14 cellular contexts compared by ENCODE assay signal in genomic region chr17:17004251-17004996, GRCh38. TPM values are rescaled to one million over a fixed set of nuclear protein-coding genes. Genes with fewer than 3 reads are reported as not detected.
DNase-seq lines count a peak whose midpoint lies in the region; ATAC-seq and TF ChIP-seq lines count a peak whose summit lies in the region.
"Had no signal": no experiment of that assay in that cellular context is flagged by ENCODE, and none has a peak within 500 bp of the region (broad histone marks: within the 10 kb centered on the region; RNA-seq: fewer than 3 reads in every experiment).

No MANE protein-coding gene starts in this region.

- H3K27ac Mint-ChIP-seq in activated CD8-positive, alpha-beta T cell treated with anti-CD3 and anti-CD28 coated beads, Interleukin-2, amount 10 ng/mL, durations not matched to agents 7 days and 5 days, result peak overlapping the region; percentile 12
- no peak overlapping the region for H3K27ac Mint-ChIP-seq in activated CD8-positive, alpha-beta T cell treated with anti-CD3 and anti-CD28 coated beads for 36 hours
- H3K27ac Mint-ChIP-seq in neural progenitor cell, result peak overlapping the region; percentile 58

- no TSS peak for BruUV-seq in mammary epithelial cell (replicated peaks; lab: Mats Ljungman, UMichigan)

- peaks cover 0 to 20% (median 0%) of the 10 kb centered on the region in 11 experiments; a peak in 2 of 22 replicates for H3K27me3 ChIP-seq in BLaER1 treated with 17β-estradiol and CSF1 and Interleukin-3, amounts not matched to agents 10 nM and 100 nM
- H3K27me3 ChIP-seq in neural progenitor cell (no peaks in the 10 kb centered on the region), mammary epithelial cell (ENCODE audit: insufficient read depth, low read length) (no peaks in the 10 kb centered on the region)
- H3K27me3 ChIP-seq: Peyer's patch had no signal

- peak overlapping the region in 9 of 11 experiments; percentile 44 to 74 (median 68); a peak in 18 of 22 replicates for H3K4me2 ChIP-seq in BLaER1 treated with 17β-estradiol and CSF1 and Interleukin-3, amounts not matched to agents 10 nM and 100 nM
- no peak overlapping the region for H3K4me2 ChIP-seq in neural progenitor cell
- no peak overlapping the region for H3K4me2 ChIP-seq in mammary epithelial cell (ENCODE audit: insufficient read depth, low read depth, low read length)
- H3K4me2 ChIP-seq: SK-N-SH had no signal

- H3K79me2 ChIP-seq in neural progenitor cell (ENCODE audit: low read depth) (no peaks in the 10 kb centered on the region), mammary epithelial cell (ENCODE audit: insufficient read depth, low read length) (no peaks in the 10 kb centered on the region)

- H3K9me3 ChIP-seq in BLaER1 treated with 17β-estradiol and CSF1 and Interleukin-3, amounts not matched to agents 10 nM and 100 nM (replicated peaks in 1 of 11), result peaks cover 0 to 10% (median 0%) of the 10 kb centered on the region in 11 experiments; a peak in 3 of 22 replicates
- H3K9me3 ChIP-seq in neural progenitor cell (ENCODE audit: low read depth) (no peaks in the 10 kb centered on the region), mammary epithelial cell (replicated peaks; ENCODE audit: insufficient read depth, low read length) (no peaks in the 10 kb centered on the region)
- H3K9me3 ChIP-seq: Peyer's patch, SK-N-SH had no signal

- no peaks in the 10 kb centered on the region for H3K27me3 Mint-ChIP-seq in activated CD8-positive, alpha-beta T cell treated with anti-CD3 and anti-CD28 coated beads, Interleukin-2, amount 10 ng/mL, durations not matched to agents 7 days and 5 days (ENCODE audit: low read depth)
- H3K27me3 Mint-ChIP-seq in activated CD8-positive, alpha-beta T cell treated with anti-CD3 and anti-CD28 coated beads for 36 hours, result no peaks in the 10 kb centered on the region
- H3K27me3 Mint-ChIP-seq in neural progenitor cell (ENCODE audit: insufficient read depth, low read depth), result peaks cover 13% of the 10 kb centered on the region

- no peaks in the 10 kb centered on the region for H3K36me3 ChIP-seq in BLaER1 treated with 17β-estradiol and CSF1 and Interleukin-3, amounts not matched to agents 10 nM and 100 nM
- H3K36me3 ChIP-seq in neural progenitor cell (no peaks in the 10 kb centered on the region), mammary epithelial cell (ENCODE audit: insufficient read depth, low read length) (no peaks in the 10 kb centered on the region)
- H3K36me3 ChIP-seq: Peyer's patch had no signal

- 0 out of 22 replicates have a peak overlapping the region, but pooled peaks of 2 of the 11 experiments have one; percentile 14 to 20 for H3K9ac ChIP-seq in BLaER1 treated with 17β-estradiol and CSF1 and Interleukin-3, amounts not matched to agents 10 nM and 100 nM
- H3K9ac ChIP-seq in neural progenitor cell (no peak overlapping the region), mammary epithelial cell (ENCODE audit: insufficient read depth, low read length) (no peak overlapping the region)
- H3K9ac ChIP-seq: SK-N-SH had no signal

- CTCF ChIA-PET in activated CD8-positive, alpha-beta T cell treated with anti-CD3 and anti-CD28 coated beads, Interleukin-2, amount 10 ng/mL, durations not matched to agents 7 days and 5 days (lab: Charles Lee), result no interaction called here
- CTCF ChIA-PET in activated CD8-positive, alpha-beta T cell treated with anti-CD3 and anti-CD28 coated beads for 36 hours (lab: Charles Lee), result no interaction called here
- CTCF ChIA-PET in mammary epithelial cell (lab: Charles Lee; ENCODE audit: low non-redundant PET), result no interaction called here

- no peak overlapping the region for H3K4me3 Mint-ChIP-seq in activated CD8-positive, alpha-beta T cell treated with anti-CD3 and anti-CD28 coated beads, Interleukin-2, amount 10 ng/mL, durations not matched to agents 7 days and 5 days
- no peak overlapping the region for H3K4me3 Mint-ChIP-seq in activated CD8-positive, alpha-beta T cell treated with anti-CD3 and anti-CD28 coated beads for 36 hours
- H3K4me3 Mint-ChIP-seq in neural progenitor cell, result no peak overlapping the region

- WGBS in mammary epithelial cell (ENCODE audit: low coverage, missing lambda C conversion rate), result 71% methylated on average over 12 of the region's 19 CpGs

- no peak for ATAC-seq in activated CD8-positive, alpha-beta T cell treated with anti-CD3 and anti-CD28 coated beads, Interleukin-2, amount 10 ng/mL, durations not matched to agents 7 days and 5 days
- ATAC-seq in activated CD8-positive, alpha-beta T cell treated with anti-CD3 and anti-CD28 coated beads for 36 hours, result no peak
- ATAC-seq: K562, Right ventricle myocardium inferior had no signal

- no peak overlapping the region for H3K4me3 ChIP-seq in BLaER1 treated with 17β-estradiol and CSF1 and Interleukin-3, amounts not matched to agents 10 nM and 100 nM
- H3K4me3 ChIP-seq in neural progenitor cell (no peak overlapping the region), mammary epithelial cell (replicated peaks in 1 of 3; ENCODE audit: insufficient read depth in 1 of 3, low read depth in 2 of 3, low read length in 3 of 3) (no peak overlapping the region)
- H3K4me3 ChIP-seq: K562, Peyer's patch had no signal

- in situ Hi-C loops in mammary epithelial cell (cut with MboI; ENCODE audit: low sequenced_read_pairs in 2 of 2), result loop anchor here in 1 of 2 donors (10.0 kb wide), 1 partner anchor 310 kb away; no protein-coding TSS in a partner anchor

- POLR2A ChIA-PET in activated CD8-positive, alpha-beta T cell treated with anti-CD3 and anti-CD28 coated beads, Interleukin-2, amount 10 ng/mL, durations not matched to agents 7 days and 5 days (lab: Charles Lee), result no interaction called here
- POLR2A ChIA-PET in activated CD8-positive, alpha-beta T cell treated with anti-CD3 and anti-CD28 coated beads for 36 hours (lab: Charles Lee), result no interaction called here

- H3K4me1 ChIP-seq in BLaER1 treated with 17β-estradiol and CSF1 and Interleukin-3, amounts not matched to agents 10 nM and 100 nM, result peaks cover 2 to 82% (median 68%) of the 10 kb centered on the region in 10 experiments; a peak in 19 of 20 replicates
- H3K4me1 ChIP-seq in neural progenitor cell (peaks cover 7% of the 10 kb centered on the region), mammary epithelial cell (ENCODE audit: insufficient read depth, low read length) (peaks cover 3% of the 10 kb centered on the region)

- no peaks in the 10 kb centered on the region for H3K36me3 Mint-ChIP-seq in activated CD8-positive, alpha-beta T cell treated with anti-CD3 and anti-CD28 coated beads, Interleukin-2, amount 10 ng/mL, durations not matched to agents 7 days and 5 days (ENCODE audit: low read depth)
- H3K36me3 Mint-ChIP-seq in activated CD8-positive, alpha-beta T cell treated with anti-CD3 and anti-CD28 coated beads for 36 hours (ENCODE audit: low read depth), result no peaks in the 10 kb centered on the region
- no peaks in the 10 kb centered on the region for H3K36me3 Mint-ChIP-seq in neural progenitor cell

- H3K9me3 Mint-ChIP-seq in activated CD8-positive, alpha-beta T cell treated with anti-CD3 and anti-CD28 coated beads, Interleukin-2, amount 10 ng/mL, durations not matched to agents 7 days and 5 days (ENCODE audit: insufficient read depth), result no peaks in the 10 kb centered on the region
- H3K9me3 Mint-ChIP-seq in activated CD8-positive, alpha-beta T cell treated with anti-CD3 and anti-CD28 coated beads for 36 hours, result no peaks in the 10 kb centered on the region
- no peaks in the 10 kb centered on the region for H3K9me3 Mint-ChIP-seq in neural progenitor cell

- no peak overlapping the region for H3K27ac ChIP-seq in BLaER1 treated with 17β-estradiol and CSF1 and Interleukin-3, amounts not matched to agents 10 nM and 100 nM
- no peak overlapping the region for H3K27ac ChIP-seq in neural progenitor cell
- H3K27ac ChIP-seq in mammary epithelial cell (ENCODE audit: insufficient read depth, low read depth, low read length), result no peak overlapping the region
- H3K27ac ChIP-seq: HL-60, Peyer's patch had no signal

- dilution Hi-C loops in mammary epithelial cell (cut with HindIII; ENCODE audit: low sequenced_read_pairs), result no loop called here

- no peaks in the 10 kb centered on the region for H3F3A ChIP-seq in neural progenitor cell (ENCODE audit: low read depth)

- intact Hi-C loops in activated CD8-positive, alpha-beta T cell treated with anti-CD3 and anti-CD28 coated beads for 36 hours (cut with micrococcal nuclease), result loop anchor here (10.0 kb wide), 1 partner anchor 110 kb away; no protein-coding TSS in a partner anchor
- intact Hi-C loops in mammary epithelial cell (cut with micrococcal nuclease), result loop anchor here (5.0 to 10.0 kb wide), 5 partner anchors 70 to 638 kb away; partner anchors contain the start of genes FLCN and PLD6

- no peak for TF ChIP-seq CTCF in activated CD8-positive, alpha-beta T cell treated with anti-CD3 and anti-CD28 coated beads for 36 hours (IDR thresholded peaks at IDR 0.05)
- no peak for TF ChIP-seq CTCF in neural progenitor cell (IDR thresholded peaks at IDR 0.05)
- TF ChIP-seq CTCF in mammary epithelial cell (conservative IDR thresholded peaks at IDR 0.05 in 1 of 2, IDR thresholded peaks at IDR 0.05 in 1 of 2; ENCODE audit: extremely low read depth in 1 of 2, insufficient read depth in 1 of 2, low read depth in 1 of 2, low read length in 2 of 2), result no peak

- H2AFZ ChIP-seq in neural progenitor cell (replicated peaks) (no peak overlapping the region), mammary epithelial cell (ENCODE audit: low read depth, low read length) (no peak overlapping the region)

- H3K4me1 Mint-ChIP-seq in activated CD8-positive, alpha-beta T cell treated with anti-CD3 and anti-CD28 coated beads, Interleukin-2, amount 10 ng/mL, durations not matched to agents 7 days and 5 days (ENCODE audit: low read depth), result peaks cover 4% of the 10 kb centered on the region
- no peaks in the 10 kb centered on the region for H3K4me1 Mint-ChIP-seq in activated CD8-positive, alpha-beta T cell treated with anti-CD3 and anti-CD28 coated beads for 36 hours (ENCODE audit: low read depth)
- H3K4me1 Mint-ChIP-seq in neural progenitor cell, result peaks cover 15% of the 10 kb centered on the region

- peaks cover 0 to 14% (median 0%) of the 10 kb centered on the region in 11 experiments; a peak in 2 of 22 replicates for H4K20me1 ChIP-seq in BLaER1 treated with 17β-estradiol and CSF1 and Interleukin-3, amounts not matched to agents 10 nM and 100 nM
- H4K20me1 ChIP-seq in neural progenitor cell (ENCODE audit: low read depth) (no peaks in the 10 kb centered on the region), mammary epithelial cell (ENCODE audit: insufficient read depth, low read length) (no peaks in the 10 kb centered on the region)

- no peak for DNase-seq in activated CD8-positive, alpha-beta T cell treated with anti-CD3 and anti-CD28 coated beads, Interleukin-2, amount 10 ng/mL, durations not matched to agents 7 days and 5 days
- no peak for DNase-seq in activated CD8-positive, alpha-beta T cell treated with anti-CD3 and anti-CD28 coated beads for 36 hours
- DNase-seq in SHP77 treated with DMSO at 0.1 percent for 48 hours (lab: John Stamatoyannopoulos, UW) (peak; percentile 40), neural progenitor cell (ENCODE audit: low spot score) (no peak), mammary epithelial cell (no peak), T1000 (lab: John Stamatoyannopoulos, UW) (no peak), NCI-H1092 (lab: John Stamatoyannopoulos, UW) (no peak)
- DNase-seq: NCI-H1436, Peyer's patch, SK-N-SH had no signal

RNA-seq across cellular contexts. Expression of gene TNFRSF13B, which starts 32.5 kb away (rescaled TPM):
- total RNA-seq in activated CD8-positive, alpha-beta T cell treated with anti-CD3 and anti-CD28 coated beads, Interleukin-2, amount 10 ng/mL, durations not matched to agents 7 days and 5 days, result not detected
- not detected for total RNA-seq in activated CD8-positive, alpha-beta T cell treated with anti-CD3 and anti-CD28 coated beads for 36 hours
- not detected in 2 replicates for total RNA-seq in neural progenitor cell (ENCODE audit: low replicate concordance)
- total RNA-seq in mammary epithelial cell, result not detected
- not detected for polyA plus RNA-seq in mammary epithelial cell
- not detected for polyA minus RNA-seq in mammary epithelial cell
- total RNA-seq: K562, Right ventricle myocardium inferior had no signal
- polyA plus RNA-seq: K562, SK-N-SH had no signal

RNA-seq across cellular contexts. Expression of gene MPRIP, which starts 37.8 kb away (rescaled TPM):
- 100 to 1,000 TPM; 217 to 226 TPM for total RNA-seq in activated CD8-positive, alpha-beta T cell treated with anti-CD3 and anti-CD28 coated beads, Interleukin-2, amount 10 ng/mL, durations not matched to agents 7 days and 5 days
- 100 to 1,000 TPM; 132 to 135 TPM for total RNA-seq in activated CD8-positive, alpha-beta T cell treated with anti-CD3 and anti-CD28 coated beads for 36 hours
- 42.1 and 65.0 TPM in 2 replicates for total RNA-seq in neural progenitor cell (ENCODE audit: low replicate concordance)
- 100 to 1,000 TPM; 168 to 352 TPM for total RNA-seq in mammary epithelial cell
- polyA plus RNA-seq in mammary epithelial cell, result 171 TPM
- 766 TPM for polyA minus RNA-seq in mammary epithelial cell

Comparison
In these comparisons a context has a peak if more than half of its experiments do, and no peak if none do; other contexts are left out.
1. H3K4me2 ChIP-seq: peak in BLaER1 treated with 17β-estradiol and CSF1 and Interleukin-3, amounts not matched to agents 10 nM and 100 nM (9 of 11); none in neural progenitor cell (single experiment) and mammary epithelial cell (single experiment).